ENCODE assay signal across 1 cellular context in genomic region chr7:11196143-11196542, GRCh38.
TF ChIP-seq lines count a peak whose summit lies in the region.

No MANE protein-coding gene starts in this region.

TF ChIP-seq in GM12878, 131 proteins besides CTCF, POLR2A, EP300 and RAD21 (continued from another document):
- TF ChIP-seq IRF4 (IDR thresholded peaks at IDR 0.05; ENCODE audit: low read depth, low read length) (no peak), JUNB (IDR thresholded peaks at IDR 0.05) (no peak), ZBTB4 (CRISPR knock-in tag; IDR thresholded peaks at IDR 0.05) (no peak), EGR1 (IDR thresholded peaks at IDR 0.05; ENCODE audit: borderline replicate concordance in 1 of 2, low read depth in 2 of 2, low read length in 2 of 2) (no peak), BMI1 (IDR thresholded peaks at IDR 0.05; ENCODE audit: borderline replicate concordance) (no peak), SKIL (IDR thresholded peaks at IDR 0.05; ENCODE audit: low read depth, poor library complexity, severe bottlenecking) (no peak), PML (IDR thresholded peaks at IDR 0.05; ENCODE audit: low read length) (no peak), PAX8 (IDR thresholded peaks at IDR 0.05) (no peak), POLR2AphosphoS5 (IDR thresholded peaks at IDR 0.05; ENCODE audit: low read length) (no peak), CBX5 (IDR thresholded peaks at IDR 0.05; ENCODE audit: low read depth) (no peak), ZNF24 (IDR thresholded peaks at IDR 0.05) (no peak), TCF12 (IDR thresholded peaks at IDR 0.05; ENCODE audit: low read depth, low read length) (no peak), SREBF2 (IDR thresholded peaks at IDR 0.05; ENCODE audit: low read length) (no peak), YBX1 (IDR thresholded peaks at IDR 0.05) (no peak)
TF ChIP-seq in GM12878: peak in this region for 0.
